ENCODE assay signal across 8 cellular contexts in genomic region chr5:76715734-76716455, GRCh38. TPM values are rescaled to one million over a fixed set of nuclear protein-coding genes. Genes with fewer than 3 reads are reported as not detected.
DNase-seq lines count a peak whose midpoint lies in the region; ATAC-seq and TF ChIP-seq lines count a peak whose summit lies in the region.

Gene F2R (plus strand): TSS chr5:76716126. CDS start chr5:76716308, 182 bp downstream.

- H3K36me3 Mint-ChIP-seq in activated naive CD4-positive, alpha-beta T cell treated with anti-CD3 and anti-CD28 coated beads, Interleukin-2, amount 10 ng/mL, durations not matched to agents 7 days and 5 days, result no peaks in the 10 kb centered on the region

- peak in 1 of 3 donors; percentile 24 for TF ChIP-seq CTCF in ovary (IDR thresholded peaks at IDR 0.05)

- ATAC-seq in GM18909 (IDR thresholded peaks at IDR 0.05; ENCODE audit: poor library complexity, unreplicated experiment) (peak; percentile 65), HG03159 (IDR thresholded peaks at IDR 0.05; ENCODE audit: unreplicated experiment) (peak; percentile 58)

- H3K36me3 ChIP-seq in SJSA1 (peaks cover 12% of the 10 kb centered on the region), ovary (no peaks in the 10 kb centered on the region)

- no peaks in the 10 kb centered on the region for H3K9me3 ChIP-seq in SJSA1 (replicated peaks)
- H3K9me3 ChIP-seq in ovary, result no peaks in the 10 kb centered on the region

- H3K4me3 Mint-ChIP-seq in activated naive CD4-positive, alpha-beta T cell treated with anti-CD3 and anti-CD28 coated beads, Interleukin-2, amount 10 ng/mL, durations not matched to agents 7 days and 5 days, result peak within 1 kb of the TSS; percentile 77

- intact Hi-C loops in head of caudate nucleus (cut with DNase I) (no loop called here), ovary (cut with DNase I) (no loop called here)

- CTCF ChIA-PET in activated naive CD4-positive, alpha-beta T cell treated with anti-CD3 and anti-CD28 coated beads, Interleukin-2, amount 10 ng/mL, durations not matched to agents 7 days and 5 days (lab: Charles Lee), result interaction anchor here (1.2 to 7.5 kb wide), 3 partner anchors 11 to 99 kb away, joined by 3 to 54 read pairs (median 3); no protein-coding TSS in a partner anchor

- peak within 1 kb of the TSS; percentile 90 for H3K27ac ChIP-seq in SJSA1
- H3K27ac ChIP-seq in ovary, result no peak within 1 kb of the TSS

- H3K27me3 Mint-ChIP-seq in activated naive CD4-positive, alpha-beta T cell treated with anti-CD3 and anti-CD28 coated beads, Interleukin-2, amount 10 ng/mL, durations not matched to agents 7 days and 5 days, result peaks cover 53% of the 10 kb centered on the region

- no peaks in the 10 kb centered on the region for H3K27me3 ChIP-seq in SJSA1 (replicated peaks)
- no peaks in the 10 kb centered on the region for H3K27me3 ChIP-seq in ovary

- H3K4me3 ChIP-seq in SJSA1, result peak within 1 kb of the TSS; percentile 85
- peak within 1 kb of the TSS; percentile 67 for H3K4me3 ChIP-seq in ovary

- peak within 1 kb of the TSS; percentile 65 for H3K27ac Mint-ChIP-seq in activated naive CD4-positive, alpha-beta T cell treated with anti-CD3 and anti-CD28 coated beads, Interleukin-2, amount 10 ng/mL, durations not matched to agents 7 days and 5 days

- H3K4me1 ChIP-seq in SJSA1 (replicated peaks), result peaks cover 37% of the 10 kb centered on the region
- H3K4me1 ChIP-seq in ovary (ENCODE audit: insufficient read depth), result no peaks in the 10 kb centered on the region

- 0% methylated on average over 40 to 82 of the region's 82 CpGs for WGBS in ovary, 3 donors

- TF ChIP-seq EP300 in ovary (IDR thresholded peaks at IDR 0.05), result no peak

- peaks cover 44% of the 10 kb centered on the region for H3K4me1 Mint-ChIP-seq in activated naive CD4-positive, alpha-beta T cell treated with anti-CD3 and anti-CD28 coated beads, Interleukin-2, amount 10 ng/mL, durations not matched to agents 7 days and 5 days

- TF ChIP-seq POLR2A in ovary (IDR thresholded peaks at IDR 0.05), result no peak

- H3K9me3 Mint-ChIP-seq in activated naive CD4-positive, alpha-beta T cell treated with anti-CD3 and anti-CD28 coated beads, Interleukin-2, amount 10 ng/mL, durations not matched to agents 7 days and 5 days, result no peaks in the 10 kb centered on the region

- DNase-seq in AG08396 (ENCODE audit: low spot score) (peak; percentile 88), SJSA1 (ENCODE audit: low read depth in 1 of 2, low spot score in 2 of 2) (peak; percentile 83 to 89), head of caudate nucleus (peak in 23 of 42 donors; percentile 13 to 57 (median 27)), ovary (peak; percentile 13 to 59 (median 38))
- DNase-seq in activated naive CD4-positive, alpha-beta T cell treated with anti-CD3 and anti-CD28 coated beads, Interleukin-2, amount 10 ng/mL, durations not matched to agents 7 days and 5 days, result peak; percentile 69
- no peak for DNase-seq in effector CD8-positive, alpha-beta T cell (lab: John Stamatoyannopoulos, UW)

RNA-seq across cellular contexts. Expression of gene F2R, which starts in this region (rescaled TPM):
- total RNA-seq in SJSA1 (2014; rRNA removed; shearing (Covaris generic)), result 61.4 and 95.4 TPM in 2 replicates
- total RNA-seq in ovary, result 1 to 10 TPM; 1.7 to 7.0 (median 4.3) TPM
- 10 to 100 TPM in 1 of 2 donors, 1 to 10 TPM in 1; 6.6 to 28.5 TPM for polyA plus RNA-seq in ovary
